ENCODE assay signal across 8 cellular contexts in genomic region chr22:39318507-39319283, GRCh38. TPM values are rescaled to one million over a fixed set of nuclear protein-coding genes. Genes with fewer than 3 reads are reported as not detected.
A peak's percentile ranks its signal among the peaks of the same experiment; 100 is the strongest.
DNase-seq lines count a peak whose midpoint lies in the region; ATAC-seq and TF ChIP-seq lines count a peak whose summit lies in the region.

No MANE protein-coding gene starts in this region.

- H3K27me3 ChIP-seq in BJ (ENCODE audit: control insufficient read depth, insufficient read depth, low read length), result no peaks in the 10 kb centered on the region
- H3K27me3 ChIP-seq in SJCRH30, result no peaks in the 10 kb centered on the region
- H3K27me3 ChIP-seq in mucosa of rectum (ENCODE audit: control insufficient read depth in 2 of 2, insufficient read depth in 2 of 2, low read length in 2 of 2), result no peaks in the 10 kb centered on the region

- POLR2A ChIA-PET in BJ (lab: Charles Lee), result interaction anchor here (0.6 to 1.6 kb wide), 9 partner anchors 9 to 1703 kb away, joined by 3 to 9 read pairs (median 3); partner anchors contain the start of genes ATF4, MIEF1 and RPS19BP1

- H3K27ac ChIP-seq in SJCRH30, result peak overlapping the region; percentile 93
- H3K27ac ChIP-seq in mucosa of rectum (ENCODE audit: low read depth in 2 of 2, low read length in 2 of 2), result peak overlapping the region; percentile 95 to 99

- no peak for TF ChIP-seq CTCF in BJ (IDR thresholded peaks at IDR 0.05; ENCODE audit: insufficient read depth, low read depth, low read length)

- H3K9ac ChIP-seq in mucosa of rectum (ENCODE audit: low read depth in 1 of 2, low read length in 2 of 2), result peak overlapping the region; percentile 88 to 97

- no peak for DNase-seq in BJ (ENCODE audit: low read depth)
- no peak for DNase-seq in SJCRH30
- DNase-seq in effector CD4-positive, alpha-beta T cell, result peak; percentile 24
- DNase-seq in T-helper 9 cell, result no peak
- no peak for DNase-seq in DMS153 treated with DMSO at 0.1 percent for 48 hours (lab: John Stamatoyannopoulos, UW; ENCODE audit: unreplicated experiment)
- DNase-seq in NCI-H1048 (lab: John Stamatoyannopoulos, UW), result no peak

- H3K4me1 ChIP-seq in SJCRH30, result peaks cover 9% of the 10 kb centered on the region
- H3K4me1 ChIP-seq in mucosa of rectum (ENCODE audit: control insufficient read depth in 2 of 2, insufficient read depth in 2 of 2, low read length in 2 of 2), result peaks cover 35 to 41% of the 10 kb centered on the region in 2 donors

- H3K36me3 ChIP-seq in BJ (ENCODE audit: control insufficient read depth, insufficient read depth, low read length), result peaks cover 35% of the 10 kb centered on the region
- peaks cover 53% of the 10 kb centered on the region for H3K36me3 ChIP-seq in SJCRH30
- peaks cover 37 to 43% of the 10 kb centered on the region in 2 donors for H3K36me3 ChIP-seq in mucosa of rectum (ENCODE audit: control insufficient read depth in 2 of 2, insufficient read depth in 2 of 2, low read length in 2 of 2)

- peak; percentile 15 for ATAC-seq in GM21825 (IDR thresholded peaks at IDR 0.05; ENCODE audit: unreplicated experiment)

- H3K4me3 ChIP-seq in BJ (ENCODE audit: low read depth, low read length) (peak overlapping the region; percentile 87), SJCRH30 (peak overlapping the region; percentile 72), mucosa of rectum (ENCODE audit: low read length in 2 of 2) (peak overlapping the region; percentile 90 to 96)

- CTCF ChIA-PET in BJ (lab: Yijun Ruan, JAX), result interaction anchor here (0.6 to 7.4 kb wide), 23 partner anchors 9 to 706 kb away, joined by 3 to 223 read pairs (median 5); partner anchors contain the start of genes ATF4 and CBX7

- H3K9me3 ChIP-seq in SJCRH30 (replicated peaks) (no peaks in the 10 kb centered on the region), mucosa of rectum (ENCODE audit: control insufficient read depth in 2 of 2, low read length in 2 of 2) (no peaks in the 10 kb centered on the region)

RNA-seq across cellular contexts. Expression of gene RPL3, which starts 0.7 kb away (rescaled TPM):
- 3,985 and 4,772 TPM in 2 replicates for polyA plus RNA-seq in BJ (2011; rRNA removed)
- 1,678 and 3,093 TPM in 2 replicates for polyA minus RNA-seq in BJ (2011; rRNA and poly(A)+ RNA removed)
- 1,999 and 2,056 TPM in 2 replicates for total RNA-seq in SJCRH30 (2014; rRNA removed; shearing (Covaris generic))

RNA-seq across cellular contexts. Expression of gene SYNGR1, which starts 31.1 kb away (rescaled TPM):
- 44.4 and 65.6 TPM in 2 replicates for polyA plus RNA-seq in BJ (2011; rRNA removed)
- 13.8 and 16.7 TPM in 2 replicates for polyA minus RNA-seq in BJ (2011; rRNA and poly(A)+ RNA removed)
- total RNA-seq in SJCRH30 (2014; rRNA removed; shearing (Covaris generic)), result 3.2 and 4.0 TPM in 2 replicates
